ENCODE assay signal across 8 cellular contexts in the genomic region with DNA sequence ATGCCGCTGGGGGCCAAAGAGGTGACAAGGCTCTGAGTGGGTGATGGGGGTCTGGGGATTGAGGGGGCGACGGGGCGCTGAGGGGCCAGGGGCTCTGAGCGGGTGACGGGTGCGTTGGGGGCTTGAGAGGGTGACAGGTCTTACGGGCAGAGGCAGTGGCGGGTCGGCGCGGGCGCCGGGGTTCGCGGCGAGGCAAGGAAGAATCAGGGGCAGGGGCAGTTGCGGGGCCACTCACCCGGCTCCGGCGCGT. TPM values are rescaled to one million over a fixed set of nuclear protein-coding genes. Genes with fewer than 3 reads are reported as not detected.
A peak's percentile ranks its signal among the peaks of the same experiment; 100 is the strongest.
DNase-seq lines count a peak whose midpoint lies in the region; ATAC-seq lines count a peak whose summit lies in the region.

No MANE protein-coding gene starts in this region.

- H3K9me3 Mint-ChIP-seq in activated CD4-positive, alpha-beta memory T cell treated with anti-CD3 and anti-CD28 coated beads, Interleukin-2, amount 10 ng/mL, durations not matched to agents 7 days and 5 days = peaks cover 18% of the 10 kb centered on the region
- peaks cover 9% of the 10 kb centered on the region for H3K9me3 Mint-ChIP-seq in stimulated activated memory B cell treated with anti-CD40 and anti-IgM and Interleukin-4, amounts not matched to agents 10 μg/mL and 1 μg/mL and 100 μg/mL, for 72 hours

- WGBS in iPS DF 6.9 (ENCODE audit: insufficient coverage, insufficient read length) = no CpG with 5 or more reads among the region's 22 CpGs

- no peaks in the 10 kb centered on the region for H3K9me3 ChIP-seq in iPS DF 6.9 (ENCODE audit: control insufficient read depth, insufficient read depth, low read length)

- H3K27ac ChIP-seq in iPS DF 6.9 (ENCODE audit: low read length) = no peak overlapping the region

- POLR2A ChIA-PET in activated CD4-positive, alpha-beta memory T cell treated with anti-CD3 and anti-CD28 coated beads, Interleukin-2, amount 10 ng/mL, durations not matched to agents 7 days and 5 days (lab: Charles Lee) = interaction anchor here (0.5 to 9.6 kb wide), 17 partner anchors 7 to 318 kb away, joined by 3 to 145 read pairs (median 5); a partner anchor contains a TSS

- H3K27me3 ChIP-seq in H7 (ENCODE audit: control insufficient read depth, insufficient read depth, low read length) (no peaks in the 10 kb centered on the region), iPS DF 6.9 (ENCODE audit: control insufficient read depth, insufficient read depth, low read length) (no peaks in the 10 kb centered on the region)

- CTCF ChIA-PET in activated CD4-positive, alpha-beta memory T cell treated with anti-CD3 and anti-CD28 coated beads, Interleukin-2, amount 10 ng/mL, durations not matched to agents 7 days and 5 days (lab: Charles Lee) = no interaction called here

- H3K4me1 Mint-ChIP-seq in activated CD4-positive, alpha-beta memory T cell treated with anti-CD3 and anti-CD28 coated beads, Interleukin-2, amount 10 ng/mL, durations not matched to agents 7 days and 5 days = peaks cover 55% of the 10 kb centered on the region
- peaks cover 53% of the 10 kb centered on the region for H3K4me1 Mint-ChIP-seq in stimulated activated memory B cell treated with anti-CD40 and anti-IgM and Interleukin-4, amounts not matched to agents 10 μg/mL and 1 μg/mL and 100 μg/mL, for 72 hours

- H3K27ac Mint-ChIP-seq in activated CD4-positive, alpha-beta memory T cell treated with anti-CD3 and anti-CD28 coated beads, Interleukin-2, amount 10 ng/mL, durations not matched to agents 7 days and 5 days = peak overlapping the region; percentile 98
- H3K27ac Mint-ChIP-seq in stimulated activated memory B cell treated with anti-CD40 and anti-IgM and Interleukin-4, amounts not matched to agents 10 μg/mL and 1 μg/mL and 100 μg/mL, for 72 hours = peak overlapping the region; percentile 100

- no peaks in the 10 kb centered on the region for H3K27me3 Mint-ChIP-seq in activated CD4-positive, alpha-beta memory T cell treated with anti-CD3 and anti-CD28 coated beads, Interleukin-2, amount 10 ng/mL, durations not matched to agents 7 days and 5 days
- H3K27me3 Mint-ChIP-seq in stimulated activated memory B cell treated with anti-CD40 and anti-IgM and Interleukin-4, amounts not matched to agents 10 μg/mL and 1 μg/mL and 100 μg/mL, for 72 hours = no peaks in the 10 kb centered on the region

- DNase-seq in H7 = no peak
- DNase-seq in activated CD4-positive, alpha-beta memory T cell treated with anti-CD3 and anti-CD28 coated beads, Interleukin-2, amount 10 ng/mL, durations not matched to agents 7 days and 5 days = no peak
- no peak for DNase-seq in iPS DF 6.9 (ENCODE audit: low read depth, low spot score)
- no peak for DNase-seq in foreskin melanocyte
- no peak for DNase-seq in COLO829 (ENCODE audit: low spot score)
- no peak for DNase-seq in AG08395 (ENCODE audit: low spot score)
- DNase-seq in middle frontal gyrus (ENCODE audit: extremely low spot score, low spot score) = no peak

- H3K4me3 ChIP-seq in H7 (ENCODE audit: insufficient read depth, low read depth, low read length) (peak overlapping the region; percentile 87), iPS DF 6.9 (ENCODE audit: low read length) (peak overlapping the region; percentile 72)

- peaks cover 2% of the 10 kb centered on the region; the same call in 1 of the 2 replicates for H3K4me1 ChIP-seq in iPS DF 6.9 (ENCODE audit: control insufficient read depth, insufficient read depth, low read length)

- H3K36me3 Mint-ChIP-seq in activated CD4-positive, alpha-beta memory T cell treated with anti-CD3 and anti-CD28 coated beads, Interleukin-2, amount 10 ng/mL, durations not matched to agents 7 days and 5 days (ENCODE audit: low read depth) = peaks cover 81% of the 10 kb centered on the region
- peaks cover 66% of the 10 kb centered on the region for H3K36me3 Mint-ChIP-seq in stimulated activated memory B cell treated with anti-CD40 and anti-IgM and Interleukin-4, amounts not matched to agents 10 μg/mL and 1 μg/mL and 100 μg/mL, for 72 hours

- H3K4me3 Mint-ChIP-seq in activated CD4-positive, alpha-beta memory T cell treated with anti-CD3 and anti-CD28 coated beads, Interleukin-2, amount 10 ng/mL, durations not matched to agents 7 days and 5 days = peak overlapping the region; percentile 100
- peak overlapping the region; percentile 97 for H3K4me3 Mint-ChIP-seq in stimulated activated memory B cell treated with anti-CD40 and anti-IgM and Interleukin-4, amounts not matched to agents 10 μg/mL and 1 μg/mL and 100 μg/mL, for 72 hours

- peaks cover 44% of the 10 kb centered on the region for H3K36me3 ChIP-seq in H7 (replicated peaks; ENCODE audit: control insufficient read depth, insufficient read depth, low read length)
- peaks cover 35% of the 10 kb centered on the region for H3K36me3 ChIP-seq in iPS DF 6.9 (ENCODE audit: control insufficient read depth, insufficient read depth, low read length)

- ATAC-seq in stimulated activated memory B cell treated with anti-CD40 and anti-IgM and Interleukin-4, amounts not matched to agents 10 μg/mL and 1 μg/mL and 100 μg/mL, for 72 hours = no peak

RNA-seq across cellular contexts. Expression of a gene that starts 0.1 kb away (rescaled TPM):
- 8.5 and 8.6 TPM in 2 replicates for total RNA-seq in H7 (2014; rRNA removed; shearing (Covaris generic))
- total RNA-seq in activated CD4-positive, alpha-beta memory T cell treated with anti-CD3 and anti-CD28 coated beads, Interleukin-2, amount 10 ng/mL, durations not matched to agents 7 days and 5 days = 10 to 100 TPM; 88.7 to 89.5 TPM

RNA-seq across cellular contexts. Expression of a gene that starts 58.5 kb away (rescaled TPM):
- 53.3 and 54.6 TPM in 2 replicates for total RNA-seq in H7 (2014; rRNA removed; shearing (Covaris generic))
- 10 to 100 TPM; 32.5 to 34.2 TPM for total RNA-seq in activated CD4-positive, alpha-beta memory T cell treated with anti-CD3 and anti-CD28 coated beads, Interleukin-2, amount 10 ng/mL, durations not matched to agents 7 days and 5 days
